ENCODE assay signal across 2 cellular contexts in the genomic region with DNA sequence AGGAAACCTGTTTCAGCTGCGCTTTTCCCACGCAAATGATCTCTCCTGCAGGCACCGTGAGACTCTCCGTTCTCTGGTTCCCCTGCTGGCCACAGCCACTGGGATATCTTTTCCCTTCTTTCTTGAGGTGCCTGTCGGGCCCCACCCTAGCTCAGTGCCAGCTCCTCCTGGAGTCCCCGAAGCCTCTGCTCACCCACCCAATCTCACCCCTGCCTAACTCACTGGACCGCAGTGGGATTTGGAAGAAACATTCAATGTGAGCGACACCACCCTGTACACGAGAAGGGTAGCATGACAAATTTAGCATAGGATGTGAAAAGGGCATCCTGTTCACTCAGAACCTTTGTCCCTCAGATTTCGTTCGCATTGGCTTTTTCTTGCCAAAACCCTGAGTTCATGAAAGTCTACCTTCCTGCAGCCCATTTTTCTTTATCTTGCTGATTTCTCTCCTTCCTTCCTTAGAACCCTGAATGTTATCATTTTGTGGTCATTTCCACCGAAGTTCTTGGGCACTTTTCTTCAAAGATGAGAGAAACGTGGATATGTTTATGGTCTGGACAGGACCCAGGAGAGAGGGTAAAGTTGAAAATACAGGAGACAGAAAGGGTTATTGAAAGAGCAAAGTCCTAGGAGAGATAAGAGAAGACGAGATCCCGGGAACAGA.
TF ChIP-seq lines count a peak whose summit lies in the region.

No MANE protein-coding gene starts in this region.

TF ChIP-seq in A549, 52 proteins besides CTCF, POLR2A, EP300 and RAD21 (continued from another document):
- TF ChIP-seq, protein P1, sequence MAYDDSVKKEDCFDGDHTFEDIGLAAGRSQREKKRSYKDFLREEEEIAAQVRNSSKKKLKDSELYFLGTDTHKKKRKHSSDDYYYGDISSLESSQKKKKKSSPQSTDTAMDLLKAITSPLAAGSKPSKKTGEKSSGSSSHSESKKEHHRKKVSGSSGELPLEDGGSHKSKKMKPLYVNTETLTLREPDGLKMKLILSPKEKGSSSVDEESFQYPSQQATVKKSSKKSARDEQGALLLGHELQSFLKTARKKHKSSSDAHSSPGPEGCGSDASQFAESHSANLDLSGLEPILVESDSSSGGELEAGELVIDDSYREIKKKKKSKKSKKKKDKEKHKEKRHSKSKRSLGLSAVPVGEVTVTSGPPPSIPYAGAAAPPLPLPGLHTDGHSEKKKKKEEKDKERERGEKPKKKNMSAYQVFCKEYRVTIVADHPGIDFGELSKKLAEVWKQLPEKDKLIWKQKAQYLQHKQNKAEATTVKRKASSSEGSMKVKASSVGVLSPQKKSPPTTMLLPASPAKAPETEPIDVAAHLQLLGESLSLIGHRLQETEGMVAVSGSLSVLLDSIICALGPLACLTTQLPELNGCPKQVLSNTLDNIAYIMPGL (CRISPR knock-in tag; IDR thresholded peaks at IDR 0.05; ENCODE audit: borderline replicate concordance): no peak
- TF ChIP-seq GATA3 (IDR thresholded peaks at IDR 0.05; ENCODE audit: borderline replicate concordance) (no peak), EHF (CRISPR knock-in tag; IDR thresholded peaks at IDR 0.05) (no peak), RARB (CRISPR knock-in tag; IDR thresholded peaks at IDR 0.05) (no peak), HOXB13 (CRISPR knock-in tag; IDR thresholded peaks at IDR 0.05; ENCODE audit: low read depth) (no peak), HEYL (CRISPR knock-in tag; IDR thresholded peaks at IDR 0.05) (no peak), SREBF2 (IDR thresholded peaks at IDR 0.05) (no peak), FOXS1 (CRISPR knock-in tag; IDR thresholded peaks at IDR 0.05) (no peak), FOSL2 (IDR thresholded peaks at IDR 0.05) (no peak), FOSL2 (CRISPR knock-in tag; IDR thresholded peaks at IDR 0.05) (no peak), ZFP36 (IDR thresholded peaks at IDR 0.05; ENCODE audit: borderline replicate concordance, partially characterized antibody) (no peak), TFCP2L1 (CRISPR knock-in tag; IDR thresholded peaks at IDR 0.05) (no peak), ZSCAN20 (CRISPR knock-in tag; IDR thresholded peaks at IDR 0.05) (no peak), CHD4 (IDR thresholded peaks at IDR 0.05; ENCODE audit: borderline replicate concordance) (no peak)
- TF ChIP-seq, protein P2, sequence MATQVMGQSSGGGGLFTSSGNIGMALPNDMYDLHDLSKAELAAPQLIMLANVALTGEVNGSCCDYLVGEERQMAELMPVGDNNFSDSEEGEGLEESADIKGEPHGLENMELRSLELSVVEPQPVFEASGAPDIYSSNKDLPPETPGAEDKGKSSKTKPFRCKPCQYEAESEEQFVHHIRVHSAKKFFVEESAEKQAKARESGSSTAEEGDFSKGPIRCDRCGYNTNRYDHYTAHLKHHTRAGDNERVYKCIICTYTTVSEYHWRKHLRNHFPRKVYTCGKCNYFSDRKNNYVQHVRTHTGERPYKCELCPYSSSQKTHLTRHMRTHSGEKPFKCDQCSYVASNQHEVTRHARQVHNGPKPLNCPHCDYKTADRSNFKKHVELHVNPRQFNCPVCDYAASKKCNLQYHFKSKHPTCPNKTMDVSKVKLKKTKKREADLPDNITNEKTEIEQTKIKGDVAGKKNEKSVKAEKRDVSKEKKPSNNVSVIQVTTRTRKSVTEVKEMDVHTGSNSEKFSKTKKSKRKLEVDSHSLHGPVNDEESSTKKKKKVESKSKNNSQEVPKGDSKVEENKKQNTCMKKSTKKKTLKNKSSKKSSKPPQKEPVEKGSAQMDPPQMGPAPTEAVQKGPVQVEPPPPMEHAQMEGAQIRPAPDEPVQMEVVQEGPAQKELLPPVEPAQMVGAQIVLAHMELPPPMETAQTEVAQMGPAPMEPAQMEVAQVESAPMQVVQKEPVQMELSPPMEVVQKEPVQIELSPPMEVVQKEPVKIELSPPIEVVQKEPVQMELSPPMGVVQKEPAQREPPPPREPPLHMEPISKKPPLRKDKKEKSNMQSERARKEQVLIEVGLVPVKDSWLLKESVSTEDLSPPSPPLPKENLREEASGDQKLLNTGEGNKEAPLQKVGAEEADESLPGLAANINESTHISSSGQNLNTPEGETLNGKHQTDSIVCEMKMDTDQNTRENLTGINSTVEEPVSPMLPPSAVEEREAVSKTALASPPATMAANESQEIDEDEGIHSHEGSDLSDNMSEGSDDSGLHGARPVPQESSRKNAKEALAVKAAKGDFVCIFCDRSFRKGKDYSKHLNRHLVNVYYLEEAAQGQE (IDR thresholded peaks at IDR 0.05): no peak
- TF ChIP-seq, protein P3, sequence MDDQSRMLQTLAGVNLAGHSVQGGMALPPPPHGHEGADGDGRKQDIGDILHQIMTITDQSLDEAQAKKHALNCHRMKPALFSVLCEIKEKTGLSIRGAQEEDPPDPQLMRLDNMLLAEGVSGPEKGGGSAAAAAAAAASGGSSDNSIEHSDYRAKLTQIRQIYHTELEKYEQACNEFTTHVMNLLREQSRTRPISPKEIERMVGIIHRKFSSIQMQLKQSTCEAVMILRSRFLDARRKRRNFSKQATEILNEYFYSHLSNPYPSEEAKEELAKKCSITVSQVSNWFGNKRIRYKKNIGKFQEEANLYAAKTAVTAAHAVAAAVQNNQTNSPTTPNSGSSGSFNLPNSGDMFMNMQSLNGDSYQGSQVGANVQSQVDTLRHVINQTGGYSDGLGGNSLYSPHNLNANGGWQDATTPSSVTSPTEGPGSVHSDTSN (IDR thresholded peaks at IDR 0.05): no peak
- TF ChIP-seq, protein P4, sequence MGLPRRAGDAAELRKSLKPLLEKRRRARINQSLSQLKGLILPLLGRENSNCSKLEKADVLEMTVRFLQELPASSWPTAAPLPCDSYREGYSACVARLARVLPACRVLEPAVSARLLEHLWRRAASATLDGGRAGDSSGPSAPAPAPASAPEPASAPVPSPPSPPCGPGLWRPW (IDR thresholded peaks at IDR 0.05): no peak

TF ChIP-seq in GM23338, 12 proteins besides CTCF, POLR2A, EP300 and RAD21 (continued from another document):
- TF ChIP-seq, protein P5, sequence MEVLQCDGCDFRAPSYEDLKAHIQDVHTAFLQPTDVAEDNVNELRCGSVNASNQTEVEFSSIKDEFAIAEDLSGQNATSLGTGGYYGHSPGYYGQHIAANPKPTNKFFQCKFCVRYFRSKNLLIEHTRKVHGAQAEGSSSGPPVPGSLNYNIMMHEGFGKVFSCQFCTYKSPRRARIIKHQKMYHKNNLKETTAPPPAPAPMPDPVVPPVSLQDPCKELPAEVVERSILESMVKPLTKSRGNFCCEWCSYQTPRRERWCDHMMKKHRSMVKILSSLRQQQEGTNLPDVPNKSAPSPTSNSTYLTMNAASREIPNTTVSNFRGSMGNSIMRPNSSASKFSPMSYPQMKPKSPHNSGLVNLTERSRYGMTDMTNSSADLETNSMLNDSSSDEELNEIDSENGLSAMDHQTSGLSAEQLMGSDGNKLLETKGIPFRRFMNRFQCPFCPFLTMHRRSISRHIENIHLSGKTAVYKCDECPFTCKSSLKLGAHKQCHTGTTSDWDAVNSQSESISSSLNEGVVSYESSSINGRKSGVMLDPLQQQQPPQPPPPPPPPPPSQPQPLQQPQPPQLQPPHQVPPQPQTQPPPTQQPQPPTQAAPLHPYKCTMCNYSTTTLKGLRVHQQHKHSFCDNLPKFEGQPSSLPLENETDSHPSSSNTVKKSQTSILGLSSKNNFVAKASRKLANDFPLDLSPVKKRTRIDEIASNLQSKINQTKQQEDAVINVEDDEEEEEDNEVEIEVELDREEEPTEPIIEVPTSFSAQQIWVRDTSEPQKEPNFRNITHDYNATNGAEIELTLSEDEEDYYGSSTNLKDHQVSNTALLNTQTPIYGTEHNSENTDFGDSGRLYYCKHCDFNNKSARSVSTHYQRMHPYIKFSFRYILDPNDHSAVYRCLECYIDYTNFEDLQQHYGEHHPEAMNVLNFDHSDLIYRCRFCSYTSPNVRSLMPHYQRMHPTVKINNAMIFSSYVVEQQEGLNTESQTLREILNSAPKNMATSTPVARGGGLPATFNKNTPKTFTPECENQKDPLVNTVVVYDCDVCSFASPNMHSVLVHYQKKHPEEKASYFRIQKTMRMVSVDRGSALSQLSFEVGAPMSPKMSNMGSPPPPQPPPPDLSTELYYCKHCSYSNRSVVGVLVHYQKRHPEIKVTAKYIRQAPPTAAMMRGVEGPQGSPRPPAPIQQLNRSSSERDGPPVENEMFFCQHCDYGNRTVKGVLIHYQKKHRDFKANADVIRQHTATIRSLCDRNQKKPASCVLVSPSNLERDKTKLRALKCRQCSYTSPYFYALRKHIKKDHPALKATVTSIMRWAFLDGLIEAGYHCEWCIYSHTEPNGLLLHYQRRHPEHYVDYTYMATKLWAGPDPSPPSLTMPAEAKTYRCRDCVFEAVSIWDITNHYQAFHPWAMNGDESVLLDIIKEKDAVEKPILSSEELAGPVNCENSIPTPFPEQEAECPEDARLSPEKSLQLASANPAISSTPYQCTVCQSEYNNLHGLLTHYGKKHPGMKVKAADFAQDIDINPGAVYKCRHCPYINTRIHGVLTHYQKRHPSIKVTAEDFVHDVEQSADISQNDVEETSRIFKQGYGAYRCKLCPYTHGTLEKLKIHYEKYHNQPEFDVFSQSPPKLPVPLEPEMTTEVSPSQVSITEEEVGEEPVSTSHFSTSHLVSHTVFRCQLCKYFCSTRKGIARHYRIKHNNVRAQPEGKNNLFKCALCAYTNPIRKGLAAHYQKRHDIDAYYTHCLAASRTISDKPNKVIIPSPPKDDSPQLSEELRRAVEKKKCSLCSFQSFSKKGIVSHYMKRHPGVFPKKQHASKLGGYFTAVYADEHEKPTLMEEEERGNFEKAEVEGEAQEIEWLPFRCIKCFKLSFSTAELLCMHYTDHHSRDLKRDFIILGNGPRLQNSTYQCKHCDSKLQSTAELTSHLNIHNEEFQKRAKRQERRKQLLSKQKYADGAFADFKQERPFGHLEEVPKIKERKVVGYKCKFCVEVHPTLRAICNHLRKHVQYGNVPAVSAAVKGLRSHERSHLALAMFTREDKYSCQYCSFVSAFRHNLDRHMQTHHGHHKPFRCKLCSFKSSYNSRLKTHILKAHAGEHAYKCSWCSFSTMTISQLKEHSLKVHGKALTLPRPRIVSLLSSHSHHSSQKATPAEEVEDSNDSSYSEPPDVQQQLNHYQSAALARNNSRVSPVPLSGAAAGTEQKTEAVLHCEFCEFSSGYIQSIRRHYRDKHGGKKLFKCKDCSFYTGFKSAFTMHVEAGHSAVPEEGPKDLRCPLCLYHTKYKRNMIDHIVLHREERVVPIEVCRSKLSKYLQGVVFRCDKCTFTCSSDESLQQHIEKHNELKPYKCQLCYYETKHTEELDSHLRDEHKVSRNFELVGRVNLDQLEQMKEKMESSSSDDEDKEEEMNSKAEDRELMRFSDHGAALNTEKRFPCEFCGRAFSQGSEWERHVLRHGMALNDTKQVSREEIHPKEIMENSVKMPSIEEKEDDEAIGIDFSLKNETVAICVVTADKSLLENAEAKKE (CRISPR knock-in tag; IDR thresholded peaks at IDR 0.05): no peak
- TF ChIP-seq STAT1 (IDR thresholded peaks at IDR 0.05; ENCODE audit: unreplicated experiment): no peak
- TF ChIP-seq EZH2phosphoT487 (IDR thresholded peaks at IDR 0.05; ENCODE audit: unreplicated experiment): no peak
- no peak for TF ChIP-seq JUNB (IDR thresholded peaks at IDR 0.05; ENCODE audit: unreplicated experiment)
- TF ChIP-seq ZNF331 (CRISPR knock-in tag; IDR thresholded peaks at IDR 0.05; ENCODE audit: low read depth): no peak
- TF ChIP-seq, protein P2 (IDR thresholded peaks at IDR 0.05; ENCODE audit: unreplicated experiment): no peak
- no peak for TF ChIP-seq EZH2 (IDR thresholded peaks at IDR 0.05; ENCODE audit: low read depth, unreplicated experiment)
- TF ChIP-seq ZNF114 (CRISPR knock-in tag; IDR thresholded peaks at IDR 0.05): no peak
- no peak for TF ChIP-seq CREB1 (CRISPR knock-in tag; IDR thresholded peaks at IDR 0.05; ENCODE audit: low read depth)
- TF ChIP-seq POLR2AphosphoS5 (IDR thresholded peaks at IDR 0.05; ENCODE audit: low read depth): no peak
